28 cellular contexts compared by ENCODE assay signal in genomic region chr5:152701305-152701704, GRCh38.
A peak's percentile ranks its signal among the peaks of the same experiment; 100 is the strongest.
DNase-seq lines count a peak whose midpoint lies in the region; ATAC-seq, FAIRE-seq and TF ChIP-seq lines count a peak whose summit lies in the region.
"Had no signal": no experiment of that assay in that cellular context is flagged by ENCODE, and none has a peak within 500 bp of the region (broad histone marks: within the 10 kb centered on the region; RNA-seq: fewer than 3 reads in every experiment).

No MANE protein-coding gene starts in this region.

- 0 out of 2 replicates have a peak overlapping the region, but pooled peaks have one; percentile 43 for H2AFZ ChIP-seq in GM23338
- H2AFZ ChIP-seq: PC-9 had no signal

- H3F3A ChIP-seq in GM23338 (replicated peaks; ENCODE audit: low read depth): no peaks in the 10 kb centered on the region

- no peak overlapping the region for H3K4me3 ChIP-seq in GM23338
- H3K4me3 ChIP-seq in effector memory CD4-positive, alpha-beta T cell (ENCODE audit: insufficient read depth, low read depth, low read length, poor library complexity, severe bottlenecking): no peak overlapping the region
- H3K4me3 ChIP-seq: K562, PC-9, SJSA1 had no signal

- H3K9me3 Mint-ChIP-seq in GM23338: peaks cover 31% of the 10 kb centered on the region

- ATAC-seq in GM23338: no peak
- ATAC-seq in HG02759 (IDR thresholded peaks at IDR 0.05; ENCODE audit: unreplicated experiment): no peak
- ATAC-seq in GM19452 (IDR thresholded peaks at IDR 0.05; ENCODE audit: unreplicated experiment): no peak
- ATAC-seq: CD8-positive, alpha-beta T cell; K562; T-cell had no signal

- TF ChIP-seq CTCF in GM23338 (conservative IDR thresholded peaks at IDR 0.05; ENCODE audit: low read depth in 2 of 2): no peak

- H3K4me2 ChIP-seq in GM23338: no peak overlapping the region
- H3K4me2 ChIP-seq: PC-9 had no signal

- no peaks in the 10 kb centered on the region for H3K79me2 ChIP-seq in GM23338 (replicated peaks; ENCODE audit: insufficient read depth)

- peak; percentile 72 for FAIRE-seq in islet of Langerhans (lab: Jason Lieb, UNC)
- FAIRE-seq: GM12892, H54, HTR-8/SVneo, K562 had no signal

- H3K4me1 ChIP-seq in GM23338 (ENCODE audit: insufficient read depth): no peaks in the 10 kb centered on the region
- no peaks in the 10 kb centered on the region for H3K4me1 ChIP-seq in effector memory CD4-positive, alpha-beta T cell (ENCODE audit: control insufficient read depth, insufficient read depth, low read length, poor library complexity, severe bottlenecking)
- H3K4me1 ChIP-seq: Caco-2, SJSA1 had no signal

- no peak overlapping the region for H3K27ac ChIP-seq in GM23338 (ENCODE audit: low read depth)
- H3K27ac ChIP-seq in effector memory CD4-positive, alpha-beta T cell (ENCODE audit: insufficient read depth, low read length, poor library complexity, severe bottlenecking): no peak overlapping the region
- H3K27ac ChIP-seq: 22Rv1, C4-2B, PC-9, SJSA1 had no signal

- no peaks in the 10 kb centered on the region; the same call in 1 of the 2 replicates for H3K9me2 ChIP-seq in GM23338 (ENCODE audit: insufficient read depth)

- H3K36me3 ChIP-seq in GM23338 (ENCODE audit: insufficient read depth): no peaks in the 10 kb centered on the region
- H3K36me3 ChIP-seq in effector memory CD4-positive, alpha-beta T cell (ENCODE audit: control insufficient read depth, insufficient read depth, low read length): no peaks in the 10 kb centered on the region
- H3K36me3 ChIP-seq: SJSA1 had no signal

- no peaks in the 10 kb centered on the region for H3K27me3 ChIP-seq in GM23338 (ENCODE audit: insufficient read depth)
- H3K27me3 ChIP-seq in effector memory CD4-positive, alpha-beta T cell (replicated peaks; ENCODE audit: control insufficient read depth, insufficient read depth, low read length, poor library complexity, severe bottlenecking): no peaks in the 10 kb centered on the region
- H3K27me3 ChIP-seq: SJSA1 had no signal

- no peak overlapping the region for H3K4me3 Mint-ChIP-seq in GM23338
- H3K4me3 Mint-ChIP-seq: B cell; CD8-positive, alpha-beta T cell; T-cell; T-helper 2 cell treated with Interferon-gamma antibody and Interleukin-4, amounts not matched to agents 5 μg/mL and 100 μg/mL, for 36 hours had no signal

- no peaks in the 10 kb centered on the region for H3K9me3 ChIP-seq in effector memory CD4-positive, alpha-beta T cell (ENCODE audit: control insufficient read depth, low read length)
- H3K9me3 ChIP-seq: Caco-2 had no signal

- no peaks in the 10 kb centered on the region for H3K27me3 Mint-ChIP-seq in GM23338 (ENCODE audit: insufficient read depth, low read depth, poor library complexity)
- H3K27me3 Mint-ChIP-seq: B cell, T-cell had no signal

- DNase-seq in DMS53 (lab: John Stamatoyannopoulos, UW) (peak; percentile 5), DMS53 treated with DMSO at 0.1 percent for 48 hours (lab: John Stamatoyannopoulos, UW; ENCODE audit: unreplicated experiment) (no peak), GM23338 (ENCODE audit: low spot score) (no peak), NCI-H69 (lab: John Stamatoyannopoulos, UW) (peak; percentile 21)
- DNase-seq in effector memory CD4-positive, alpha-beta T cell: no peak
- DNase-seq: Caco-2; CD8-positive, alpha-beta T cell; DND-41; Kasumi-1; MV-4-11; NCI-H2029; NCI-H2171; NCI-H524 treated with DMSO at 0.1 percent for 48 hours; PC-9; Right ventricle myocardium superior; T-cell had no signal

- H3K4me1 Mint-ChIP-seq in GM23338: no peaks in the 10 kb centered on the region
- H3K4me1 Mint-ChIP-seq: B cell, T-cell had no signal

- no peaks in the 10 kb centered on the region for H4K20me1 ChIP-seq in GM23338 (replicated peaks; ENCODE audit: insufficient read depth)

- peaks cover 5% of the 10 kb centered on the region; the same call in 1 of the 3 replicates for H3K36me3 Mint-ChIP-seq in GM23338 (ENCODE audit: low read depth)
- H3K36me3 Mint-ChIP-seq: CD8-positive, alpha-beta T cell; T-cell had no signal

- no peak overlapping the region for H3K27ac Mint-ChIP-seq in GM23338
- H3K27ac Mint-ChIP-seq: B cell; CD8-positive, alpha-beta T cell; T-cell; T-helper 2 cell treated with Interferon-gamma antibody and Interleukin-4, amounts not matched to agents 5 μg/mL and 100 μg/mL, for 36 hours had no signal

TF ChIP-seq in GM23338, 12 proteins besides CTCF, POLR2A, EP300 and RAD21 (continues in another document):
- no peak for TF ChIP-seq STAT1 (IDR thresholded peaks at IDR 0.05; ENCODE audit: unreplicated experiment)
- no peak for TF ChIP-seq NANOG (IDR thresholded peaks at IDR 0.05; ENCODE audit: borderline replicate concordance)
- no peak for TF ChIP-seq POLR2AphosphoS5 (IDR thresholded peaks at IDR 0.05; ENCODE audit: low read depth)
- TF ChIP-seq ZNF462 (CRISPR knock-in tag; IDR thresholded peaks at IDR 0.05): no peak
- no peak for TF ChIP-seq ZNF114 (CRISPR knock-in tag; IDR thresholded peaks at IDR 0.05)

Comparison
In these comparisons a context has a peak if more than half of its experiments do, and no peak if none do; other contexts are left out.
1. DNase-seq: peak in DMS53 (single experiment) and NCI-H69 (single experiment); none in DMS53 treated with DMSO at 0.1 percent for 48 hours (single experiment), GM23338 (single experiment) and effector memory CD4-positive, alpha-beta T cell (0 of 3).